Comparison of ENCODE assay signal across 1 cellular context in the genomic region with DNA sequence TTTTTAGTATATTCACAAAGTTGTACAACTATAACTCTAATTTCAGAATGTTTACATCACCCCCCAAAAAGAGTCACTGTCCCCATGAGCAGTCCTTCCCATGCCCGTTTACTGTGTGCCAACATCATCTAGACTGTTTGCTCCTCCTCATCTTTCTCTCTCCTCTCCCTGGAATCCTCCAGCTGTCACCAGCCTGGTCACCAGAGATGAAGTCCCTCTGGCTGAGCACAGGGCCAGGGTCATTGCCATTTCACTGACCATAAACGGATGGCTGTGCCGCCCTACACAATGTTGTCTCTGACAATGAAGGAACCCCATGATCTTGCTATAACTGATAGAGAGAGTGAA.
TF ChIP-seq lines count a peak whose summit lies in the region.

No MANE protein-coding gene starts in this region.

TF ChIP-seq in IMR-90, 13 proteins besides CTCF, POLR2A, EP300 and RAD21:
- TF ChIP-seq, protein P1, sequence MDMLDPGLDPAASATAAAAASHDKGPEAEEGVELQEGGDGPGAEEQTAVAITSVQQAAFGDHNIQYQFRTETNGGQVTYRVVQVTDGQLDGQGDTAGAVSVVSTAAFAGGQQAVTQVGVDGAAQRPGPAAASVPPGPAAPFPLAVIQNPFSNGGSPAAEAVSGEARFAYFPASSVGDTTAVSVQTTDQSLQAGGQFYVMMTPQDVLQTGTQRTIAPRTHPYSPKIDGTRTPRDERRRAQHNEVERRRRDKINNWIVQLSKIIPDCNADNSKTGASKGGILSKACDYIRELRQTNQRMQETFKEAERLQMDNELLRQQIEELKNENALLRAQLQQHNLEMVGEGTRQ (IDR thresholded peaks at IDR 0.05; ENCODE audit: low read depth, low read length), result no peak
- no peak for TF ChIP-seq NFE2L2 (IDR thresholded peaks at IDR 0.05; ENCODE audit: low read depth, low read length)
- TF ChIP-seq MXI1 (IDR thresholded peaks at IDR 0.05; ENCODE audit: borderline replicate concordance, low read depth, low read length), result no peak
- TF ChIP-seq BHLHE40 (IDR thresholded peaks at IDR 0.05; ENCODE audit: low read depth, low read length), result no peak
- TF ChIP-seq RCOR1 (IDR thresholded peaks at IDR 0.05; ENCODE audit: insufficient replicate concordance, low read length), result no peak
- TF ChIP-seq SMC3 (IDR thresholded peaks at IDR 0.05; ENCODE audit: low read depth, low read length), result no peak
- no peak for TF ChIP-seq MAFK (IDR thresholded peaks at IDR 0.05; ENCODE audit: low read depth, low read length)
- TF ChIP-seq CEBPB (IDR thresholded peaks at IDR 0.05; ENCODE audit: low read depth, low read length), result no peak
- TF ChIP-seq, protein P2, sequence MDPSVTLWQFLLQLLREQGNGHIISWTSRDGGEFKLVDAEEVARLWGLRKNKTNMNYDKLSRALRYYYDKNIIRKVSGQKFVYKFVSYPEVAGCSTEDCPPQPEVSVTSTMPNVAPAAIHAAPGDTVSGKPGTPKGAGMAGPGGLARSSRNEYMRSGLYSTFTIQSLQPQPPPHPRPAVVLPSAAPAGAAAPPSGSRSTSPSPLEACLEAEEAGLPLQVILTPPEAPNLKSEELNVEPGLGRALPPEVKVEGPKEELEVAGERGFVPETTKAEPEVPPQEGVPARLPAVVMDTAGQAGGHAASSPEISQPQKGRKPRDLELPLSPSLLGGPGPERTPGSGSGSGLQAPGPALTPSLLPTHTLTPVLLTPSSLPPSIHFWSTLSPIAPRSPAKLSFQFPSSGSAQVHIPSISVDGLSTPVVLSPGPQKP (IDR thresholded peaks at IDR 0.05; ENCODE audit: borderline replicate concordance, low read depth, low read length), result no peak
- TF ChIP-seq RFX5 (IDR thresholded peaks at IDR 0.05; ENCODE audit: low read depth, low read length), result no peak
- TF ChIP-seq MAZ (IDR thresholded peaks at IDR 0.05; ENCODE audit: borderline replicate concordance, low read depth, low read length), result no peak
- no peak for TF ChIP-seq FOS (IDR thresholded peaks at IDR 0.05; ENCODE audit: low read depth, low read length)
- no peak for TF ChIP-seq CHD1 (IDR thresholded peaks at IDR 0.05; ENCODE audit: low read depth, low read length)
